1 cellular context compared by ENCODE assay signal in the genomic region with DNA sequence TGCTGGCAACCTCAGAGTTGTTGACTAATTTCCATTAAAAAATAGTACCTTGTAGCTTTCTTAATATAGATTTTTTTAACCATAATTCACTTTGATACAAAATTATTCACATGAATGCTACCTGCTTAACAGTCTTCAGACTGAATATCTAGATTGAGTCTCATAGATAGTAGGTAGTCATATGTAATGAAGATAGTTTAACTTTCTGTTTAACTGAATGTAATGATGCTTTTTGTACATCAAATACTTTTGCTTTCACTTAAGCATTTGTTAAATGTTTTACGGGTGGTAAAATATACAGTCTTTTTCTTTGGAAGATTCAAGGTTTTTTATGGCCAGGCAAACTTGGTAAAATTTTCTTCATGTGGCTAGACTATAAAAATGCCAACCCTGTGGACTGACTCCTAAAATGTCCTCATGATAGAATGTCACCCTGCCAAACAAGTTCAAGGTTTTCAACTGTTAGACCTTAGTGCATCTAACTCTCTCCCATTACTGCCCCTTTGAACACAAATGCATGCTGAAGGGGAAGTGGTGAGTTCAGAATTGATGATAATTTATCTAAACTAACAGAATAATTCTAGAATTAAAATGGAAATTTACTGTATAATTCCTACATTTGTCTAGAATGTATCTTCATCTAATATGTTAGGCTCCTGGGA.
TF ChIP-seq lines count a peak whose summit lies in the region.

No MANE protein-coding gene starts in this region.

TF ChIP-seq in HepG2, 621 proteins besides CTCF, POLR2A, EP300 and RAD21:
- no peak for TF ChIP-seq CHD4 (IDR thresholded peaks at IDR 0.05; ENCODE audit: borderline replicate concordance, low read length)
- no peak for TF ChIP-seq TSC22D2 (CRISPR knock-in tag; IDR thresholded peaks at IDR 0.05; ENCODE audit: borderline replicate concordance)
- TF ChIP-seq NFATC3 (CRISPR knock-in tag; IDR thresholded peaks at IDR 0.05) = no peak
